ENCODE assay signal across 8 cellular contexts in the genomic region with DNA sequence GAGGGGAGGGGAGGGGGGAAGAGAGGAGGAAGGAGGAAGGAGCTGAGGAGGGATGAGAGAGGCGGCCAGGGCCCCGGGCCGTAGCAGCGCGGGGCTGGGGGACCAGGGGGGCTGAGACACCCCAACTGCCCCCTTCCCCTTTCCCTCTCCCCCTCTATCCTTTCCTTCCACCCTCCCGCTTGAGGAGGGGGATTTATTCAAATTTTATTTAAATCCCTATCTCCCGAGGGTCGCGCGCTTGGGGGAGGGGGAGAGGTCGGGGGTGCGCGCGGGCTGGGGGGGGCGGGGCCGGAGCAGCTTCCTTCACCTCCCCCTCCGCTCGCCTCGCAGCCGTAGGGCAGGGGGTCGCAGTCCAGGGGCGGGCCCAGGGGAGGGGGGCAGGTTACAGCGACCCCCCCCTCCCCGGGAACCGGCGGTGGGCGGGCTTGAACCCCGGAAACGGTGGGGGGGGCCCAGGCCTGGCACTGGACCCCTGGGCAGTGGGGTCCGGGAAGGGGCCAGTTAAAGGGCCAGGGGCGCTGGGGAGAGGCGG. TPM values are rescaled to one million over a fixed set of nuclear protein-coding genes. Genes with fewer than 3 reads are reported as not detected.
A peak's percentile ranks its signal among the peaks of the same experiment; 100 is the strongest.
DNase-seq lines count a peak whose midpoint lies in the region; ATAC-seq and TF ChIP-seq lines count a peak whose summit lies in the region.

A gene with protein sequence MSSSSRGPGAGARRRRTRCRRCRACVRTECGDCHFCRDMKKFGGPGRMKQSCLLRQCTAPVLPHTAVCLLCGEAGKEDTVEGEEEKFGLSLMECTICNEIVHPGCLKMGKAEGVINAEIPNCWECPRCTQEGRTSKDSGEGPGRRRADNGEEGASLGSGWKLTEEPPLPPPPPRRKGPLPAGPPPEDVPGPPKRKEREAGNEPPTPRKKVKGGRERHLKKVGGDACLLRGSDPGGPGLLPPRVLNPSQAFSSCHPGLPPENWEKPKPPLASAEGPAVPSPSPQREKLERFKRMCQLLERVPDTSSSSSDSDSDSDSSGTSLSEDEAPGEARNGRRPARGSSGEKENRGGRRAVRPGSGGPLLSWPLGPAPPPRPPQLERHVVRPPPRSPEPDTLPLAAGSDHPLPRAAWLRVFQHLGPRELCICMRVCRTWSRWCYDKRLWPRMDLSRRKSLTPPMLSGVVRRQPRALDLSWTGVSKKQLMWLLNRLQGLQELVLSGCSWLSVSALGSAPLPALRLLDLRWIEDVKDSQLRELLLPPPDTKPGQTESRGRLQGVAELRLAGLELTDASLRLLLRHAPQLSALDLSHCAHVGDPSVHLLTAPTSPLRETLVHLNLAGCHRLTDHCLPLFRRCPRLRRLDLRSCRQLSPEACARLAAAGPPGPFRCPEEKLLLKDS (plus strand): TSS at position 19 of the 532 bp plus-strand sequence. CDS start 2,183 bp downstream, outside the sequence.

- ATAC-seq in activated CD8-positive, alpha-beta T cell treated with anti-CD3 and anti-CD28 coated beads, Interleukin-2, amount 10 ng/mL, durations not matched to agents 7 days and 5 days = no peak
- ATAC-seq in heart right ventricle (peak in 1 of 8 donors; percentile 5), GM21786 (IDR thresholded peaks at IDR 0.05; ENCODE audit: unreplicated experiment) (no peak)

- peak within 1 kb of the TSS; percentile 57 to 89 (median 73) for H3K4me3 ChIP-seq in heart right ventricle

- no peaks in the 10 kb centered on the region for H3K27me3 ChIP-seq in heart right ventricle

- 0% methylated on average over 22 to 31 of the region's 32 CpGs for WGBS in heart right ventricle, 2 donors

- peaks cover 0 to 23% (median 0%) of the 10 kb centered on the region in 9 donors for H3K36me3 ChIP-seq in heart right ventricle

- CTCF ChIA-PET in activated CD8-positive, alpha-beta T cell treated with anti-CD3 and anti-CD28 coated beads, Interleukin-2, amount 10 ng/mL, durations not matched to agents 7 days and 5 days (lab: Charles Lee) = interaction anchor here (2.7 to 3.2 kb wide), 2 partner anchors 12 to 18 kb away, joined by 12 to 18 read pairs; no protein-coding TSS in a partner anchor

- peaks cover 21% of the 10 kb centered on the region for H3K36me3 Mint-ChIP-seq in activated T-cell treated with anti-CD3 and anti-CD28 coated beads, Interleukin-2, amount 50 U/mL, for 24 hours (ENCODE audit: low read depth)
- no peaks in the 10 kb centered on the region for H3K36me3 Mint-ChIP-seq in activated CD8-positive, alpha-beta T cell treated with anti-CD3 and anti-CD28 coated beads, Interleukin-2, amount 10 ng/mL, durations not matched to agents 7 days and 5 days (ENCODE audit: low read depth)

- peaks cover 0 to 24% (median 16%) of the 10 kb centered on the region in 9 donors for H3K4me1 ChIP-seq in heart right ventricle

- peak within 1 kb of the TSS; percentile 100 for H3K27ac Mint-ChIP-seq in activated T-cell treated with anti-CD3 and anti-CD28 coated beads, Interleukin-2, amount 50 U/mL, for 24 hours
- H3K27ac Mint-ChIP-seq in activated CD8-positive, alpha-beta T cell treated with anti-CD3 and anti-CD28 coated beads, Interleukin-2, amount 10 ng/mL, durations not matched to agents 7 days and 5 days = peak within 1 kb of the TSS; percentile 99

- H3K4me1 Mint-ChIP-seq in activated T-cell treated with anti-CD3 and anti-CD28 coated beads, Interleukin-2, amount 50 U/mL, for 24 hours (ENCODE audit: low read depth) = peaks cover 24% of the 10 kb centered on the region
- peaks cover 28% of the 10 kb centered on the region for H3K4me1 Mint-ChIP-seq in activated CD8-positive, alpha-beta T cell treated with anti-CD3 and anti-CD28 coated beads, Interleukin-2, amount 10 ng/mL, durations not matched to agents 7 days and 5 days (ENCODE audit: low read depth)

- no peaks in the 10 kb centered on the region for H3K9me3 Mint-ChIP-seq in activated T-cell treated with anti-CD3 and anti-CD28 coated beads, Interleukin-2, amount 50 U/mL, for 24 hours
- H3K9me3 Mint-ChIP-seq in activated CD8-positive, alpha-beta T cell treated with anti-CD3 and anti-CD28 coated beads, Interleukin-2, amount 10 ng/mL, durations not matched to agents 7 days and 5 days (ENCODE audit: insufficient read depth) = no peaks in the 10 kb centered on the region

- intact Hi-C loops in heart right ventricle (cut with DNase I) = loop anchor here in 4 of 10 donors (2.0 to 5.0 kb wide), 5 partner anchors 27 to 265 kb away; a partner anchor contains a TSS

- peak within 1 kb of the TSS; percentile 99 for H3K4me3 Mint-ChIP-seq in activated T-cell treated with anti-CD3 and anti-CD28 coated beads, Interleukin-2, amount 50 U/mL, for 24 hours
- H3K4me3 Mint-ChIP-seq in activated CD8-positive, alpha-beta T cell treated with anti-CD3 and anti-CD28 coated beads, Interleukin-2, amount 10 ng/mL, durations not matched to agents 7 days and 5 days = peak within 1 kb of the TSS; percentile 97

- no peak for TF ChIP-seq CTCF in heart right ventricle (IDR thresholded peaks at IDR 0.05)
- TF ChIP-seq CTCF in GM20000 (IDR thresholded peaks at IDR 0.05; ENCODE audit: extremely low read depth, missing control alignments) = no peak

- POLR2A ChIA-PET in activated CD8-positive, alpha-beta T cell treated with anti-CD3 and anti-CD28 coated beads, Interleukin-2, amount 10 ng/mL, durations not matched to agents 7 days and 5 days (lab: Charles Lee) = no interaction called here

- no peaks in the 10 kb centered on the region for H3K27me3 Mint-ChIP-seq in activated T-cell treated with anti-CD3 and anti-CD28 coated beads, Interleukin-2, amount 50 U/mL, for 24 hours
- H3K27me3 Mint-ChIP-seq in activated CD8-positive, alpha-beta T cell treated with anti-CD3 and anti-CD28 coated beads, Interleukin-2, amount 10 ng/mL, durations not matched to agents 7 days and 5 days (ENCODE audit: low read depth) = no peaks in the 10 kb centered on the region

- H3K9me3 ChIP-seq in heart right ventricle = no peaks in the 10 kb centered on the region

- peak within 1 kb of the TSS; percentile 86 to 97 (median 94) for H3K27ac ChIP-seq in heart right ventricle

- no peak for DNase-seq in activated T-cell treated with anti-CD3 and anti-CD28 coated beads, Interleukin-2, amount 50 U/mL, for 24 hours
- DNase-seq in activated T-cell treated with anti-CD3 and anti-CD28 coated beads, Interleukin-2, amount 50 U/mL, for 1 hour = no peak
- peak; percentile 40 for DNase-seq in activated CD8-positive, alpha-beta T cell treated with anti-CD3 and anti-CD28 coated beads, Interleukin-2, amount 10 ng/mL, durations not matched to agents 7 days and 5 days
- peak in 1 of 2 donors; percentile 60 for DNase-seq in heart right ventricle
- DNase-seq in renal cortical epithelial cell (ENCODE audit: low read depth) = no peak
- DNase-seq in stimulated activated CD8-positive, alpha-beta memory T cell treated with anti-CD3 and anti-CD28 coated beads, Interleukin-4, amount 100 ng/mL, for 48 hours = no peak
- DNase-seq in GM20000 (ENCODE audit: low spot score) = no peak

RNA-seq across cellular contexts. Expression of the gene that starts here (rescaled TPM):
- 10 to 100 TPM; 22.7 to 23.1 TPM for total RNA-seq in activated CD8-positive, alpha-beta T cell treated with anti-CD3 and anti-CD28 coated beads, Interleukin-2, amount 10 ng/mL, durations not matched to agents 7 days and 5 days
- total RNA-seq in heart right ventricle = 1 to 10 TPM; 4.1 to 8.7 (median 5.8) TPM
- 10 to 100 TPM in 1 of 2 donors, 1 to 10 TPM in 1; 5.4 to 14.1 TPM for polyA plus RNA-seq in heart right ventricle
- 25.7 and 34.3 TPM in 2 replicates for total RNA-seq in renal cortical epithelial cell
